19 cellular contexts compared by ENCODE assay signal in genomic region chr16:22427556-22427955, GRCh38. TPM values are rescaled to one million over a fixed set of nuclear protein-coding genes. Genes with fewer than 3 reads are reported as not detected.
DNase-seq lines count a peak whose midpoint lies in the region; ATAC-seq and TF ChIP-seq lines count a peak whose summit lies in the region.
"Had no signal": no experiment of that assay in that cellular context is flagged by ENCODE, and none has a peak within 500 bp of the region (broad histone marks: within the 10 kb centered on the region; RNA-seq: fewer than 3 reads in every experiment).

No MANE protein-coding gene starts in this region.

- RAD21 ChIA-PET in HCT116 (lab: Charles Lee; ENCODE audit: low non-redundant PET in 1 of 2, low total read pairs in 2 of 2, uncharacterized antibody in 2 of 2, unreplicated experiment in 2 of 2), result no interaction called here

- intact Hi-C loops in HCT116 (cut with micrococcal nuclease), result no loop called here

- no peak overlapping the region for H3K4me2 ChIP-seq in HCT116 (ENCODE audit: low read length)

- CTCF ChIA-PET in HCT116 (lab: Charles Lee), result no interaction called here
- CTCF ChIA-PET in WTC11 (lab: Charles Lee), result no interaction called here

- no peaks in the 10 kb centered on the region for H3K4me1 ChIP-seq in HCT116 (ENCODE audit: control insufficient read depth in 1 of 2, insufficient read depth in 2 of 2, low read length in 2 of 2)
- H3K4me1 ChIP-seq: BE2C had no signal

- no peaks in the 10 kb centered on the region for H3K9me3 ChIP-seq in HCT116 (ENCODE audit: control insufficient read depth in 1 of 2, insufficient read depth in 1 of 2, low read depth in 1 of 2, low read length in 2 of 2)
- H3K9me3 ChIP-seq: BE2C had no signal

- H3K27me3 ChIP-seq in HCT116 (ENCODE audit: insufficient read depth, low read length), result no peaks in the 10 kb centered on the region
- H3K27me3 ChIP-seq: BE2C had no signal

- POLR2A ChIA-PET in HCT116 (lab: Charles Lee) (no interaction called here), WTC11 (lab: Charles Lee) (no interaction called here)

- H3K27ac Mint-ChIP-seq in WTC11, result no peak overlapping the region
- no peak overlapping the region for H3K27ac Mint-ChIP-seq in activated naive CD4-positive, alpha-beta T cell treated with anti-CD3 and anti-CD28 coated beads, Interleukin-2, amount 50 U/mL, for 72 hours
- H3K27ac Mint-ChIP-seq: CD4-positive, CD25-positive, alpha-beta regulatory T cell had no signal

- no TSS peak for BruUV-seq in HCT116 (replicated peaks; lab: Mats Ljungman, UMichigan)

- no peak for TF ChIP-seq RAD21 in HCT116 (IDR thresholded peaks at IDR 0.05; ENCODE audit: low read depth)

- no peak overlapping the region for H3K4me3 ChIP-seq in HCT116 (replicated peaks in 1 of 2; ENCODE audit: low read depth in 1 of 2, low read length in 2 of 2)
- H3K4me3 ChIP-seq: GM23248 had no signal

- H4K20me1 ChIP-seq in HCT116 (ENCODE audit: insufficient read depth), result no peaks in the 10 kb centered on the region

- no peaks in the 10 kb centered on the region for H3K9me2 ChIP-seq in HCT116 (ENCODE audit: insufficient read depth)

- TF ChIP-seq CTCF in HCT116 (IDR thresholded peaks at IDR 0.05 in 2 of 3, conservative IDR thresholded peaks at IDR 0.05 in 1 of 3; ENCODE audit: borderline replicate concordance in 1 of 3, insufficient read depth in 1 of 3, low read depth in 2 of 3, low read length in 2 of 3), result no peak
- TF ChIP-seq CTCF in WTC11 (IDR thresholded peaks at IDR 0.05), result no peak

- H3K4me3 Mint-ChIP-seq in WTC11, result no peak overlapping the region
- H3K4me3 Mint-ChIP-seq: CD4-positive, CD25-positive, alpha-beta regulatory T cell; CD8-positive, alpha-beta memory T cell had no signal

- H3K4me1 Mint-ChIP-seq in WTC11, result 0 out of 2 replicates have a peak, but pooled peaks cover 2% of the 10 kb centered on the region

- peaks cover 0 to 7% of the 10 kb centered on the region in 2 experiments; a peak in 1 of 4 replicates for H3K36me3 ChIP-seq in HCT116 (ENCODE audit: control insufficient read depth in 1 of 2, insufficient read depth in 2 of 2, low read length in 2 of 2)

- H3K27me3 Mint-ChIP-seq in WTC11 (ENCODE audit: low read depth), result no peaks in the 10 kb centered on the region
- H3K27me3 Mint-ChIP-seq: CD4-positive, CD25-positive, alpha-beta regulatory T cell; CD8-positive, alpha-beta memory T cell had no signal

- no peak overlapping the region for H3K27ac ChIP-seq in HCT116 (ENCODE audit: low read depth, low read length)
- H3K27ac ChIP-seq: GM23248 had no signal

- DNase-seq in HCT116 (ENCODE audit: low read depth, low spot score), result no peak
- DNase-seq in WTC11 (ENCODE audit: low spot score), result no peak
- DNase-seq in cerebellum (ENCODE audit: low spot score), result peak; percentile 75
- no peak for DNase-seq in activated gamma-delta T cell treated with Interleukin-2 at 50 U/mL for 16 hours
- DNase-seq in hypothalamus (lab: John Stamatoyannopoulos, UW), result no peak
- DNase-seq in activated naive CD4-positive, alpha-beta T cell treated with anti-CD3 and anti-CD28 coated beads, Interleukin-2, amount 50 U/mL, for 72 hours (ENCODE audit: low spot score in 2 of 2), result no peak
- DNase-seq: ACHN; BE2C; CD4-positive, CD25-positive, alpha-beta regulatory T cell; CD8-positive, alpha-beta memory T cell; COR-L47; DMS 273 treated with DMSO at 0.1 percent for 48 hours; DMS53; DND-41; GDM1; GM23248; H7 had no signal

- H3K79me2 ChIP-seq in HCT116 (ENCODE audit: insufficient read depth, low read length), result no peaks in the 10 kb centered on the region

- ATAC-seq in HCT116 (peak; percentile 62; the same call in 1 of the 2 replicates), WTC11 (peak; percentile 36; the same call in 1 of the 2 replicates), GM21529 (IDR thresholded peaks at IDR 0.05; ENCODE audit: unreplicated experiment) (no peak)
- no peak for ATAC-seq in activated naive CD4-positive, alpha-beta T cell treated with anti-CD3 and anti-CD28 coated beads, Interleukin-2, amount 50 U/mL, for 72 hours
- ATAC-seq: HepG2 had no signal

- H3K9me3 Mint-ChIP-seq in WTC11, result peaks cover 5% of the 10 kb centered on the region
- no peaks in the 10 kb centered on the region for H3K9me3 Mint-ChIP-seq in activated naive CD4-positive, alpha-beta T cell treated with anti-CD3 and anti-CD28 coated beads, Interleukin-2, amount 50 U/mL, for 72 hours
- H3K9me3 Mint-ChIP-seq: CD8-positive, alpha-beta memory T cell had no signal

- TF ChIP-seq POLR2A in HCT116 (IDR thresholded peaks at IDR 0.05; ENCODE audit: borderline replicate concordance, extremely low read depth, insufficient read depth, insufficient read length), result no peak

- H2AFZ ChIP-seq in HCT116 (ENCODE audit: low read depth, low read length, poor library complexity, severe bottlenecking), result no peak overlapping the region
- H2AFZ ChIP-seq: GM23248 had no signal

- H3K36me3 Mint-ChIP-seq in WTC11, result peaks cover 24% of the 10 kb centered on the region
- H3K36me3 Mint-ChIP-seq in activated naive CD4-positive, alpha-beta T cell treated with anti-CD3 and anti-CD28 coated beads, Interleukin-2, amount 50 U/mL, for 72 hours, result peaks cover 12 to 16% of the 10 kb centered on the region in 2 donors

- H3K9ac ChIP-seq in HCT116 (ENCODE audit: low read length), result no peak overlapping the region
- H3K9ac ChIP-seq: GM23248 had no signal

TF ChIP-seq in HCT116, 20 proteins besides CTCF, POLR2A, EP300 and RAD21:
- no peak for TF ChIP-seq EGR1 (IDR thresholded peaks at IDR 0.05; ENCODE audit: low read depth)
- TF ChIP-seq CBX3 (IDR thresholded peaks at IDR 0.05; ENCODE audit: low read depth), result no peak
- no peak for TF ChIP-seq ZBTB33 (IDR thresholded peaks at IDR 0.05; ENCODE audit: extremely low read depth, insufficient replicate concordance, low read length)
- no peak for TF ChIP-seq FOSL1 (IDR thresholded peaks at IDR 0.05; ENCODE audit: low read depth)
- no peak for TF ChIP-seq ATF3 (IDR thresholded peaks at IDR 0.05)
- TF ChIP-seq SRF (IDR thresholded peaks at IDR 0.05; ENCODE audit: low read depth), result no peak

TF ChIP-seq in WTC11, 78 proteins besides CTCF, POLR2A, EP300 and RAD21:
- TF ChIP-seq USF2 (CRISPR knock-in tag; IDR thresholded peaks at IDR 0.05) (peak; percentile 73), ZNF512 (CRISPR knock-in tag; IDR thresholded peaks at IDR 0.05; ENCODE audit: borderline replicate concordance) (no peak), USF1 (CRISPR knock-in tag; IDR thresholded peaks at IDR 0.05) (peak; percentile 58; the same call in 1 of the 2 replicates)

RNA-seq across cellular contexts. Expression of gene CDR2, which starts 53.1 kb away (rescaled TPM):
- 27.3 TPM for total RNA-seq in HCT116 (2021; ENCODE audit: unreplicated experiment)
- 21.3 and 21.8 TPM in 2 replicates for polyA plus RNA-seq in HCT116 (2012)
- 25.4 to 40.9 TPM (median 29.1 TPM) in 3 replicates for total RNA-seq in WTC11 (2021)
- 13.3 TPM for total RNA-seq in cerebellum
- 10 to 100 TPM; 26.8 to 44.4 TPM for total RNA-seq in activated naive CD4-positive, alpha-beta T cell treated with anti-CD3 and anti-CD28 coated beads, Interleukin-2, amount 50 U/mL, for 72 hours

Comparison
In these comparisons a context has a peak if more than half of its experiments do, and no peak if none do; other contexts are left out.
1. ATAC-seq: peak in HCT116 (single experiment) and WTC11 (single experiment); none in GM21529 (single experiment) and activated naive CD4-positive, alpha-beta T cell treated with anti-CD3 and anti-CD28 coated beads, Interleukin-2, amount 50 U/mL, for 72 hours (0 of 2).